ENCODE assay signal across 1 cellular context in genomic region chr7:104328308-104328969, GRCh38.
TF ChIP-seq lines count a peak whose summit lies in the region.

LHFPL3 (plus strand) TSS chr7:104328603.

TF ChIP-seq in GM12878, 131 proteins besides CTCF, POLR2A, EP300 and RAD21 (continued from another document):
- TF ChIP-seq BCL3 (IDR thresholded peaks at IDR 0.05; ENCODE audit: borderline replicate concordance, insufficient read depth, low read depth, low read length, poor library complexity, severe bottlenecking) (no peak), SREBF2 (IDR thresholded peaks at IDR 0.05; ENCODE audit: low read length) (no peak), DPF2 (IDR thresholded peaks at IDR 0.05) (no peak), SIN3A (IDR thresholded peaks at IDR 0.05; ENCODE audit: low read depth, low read length) (no peak), ATF7 (IDR thresholded peaks at IDR 0.05; ENCODE audit: low read depth) (no peak), IRF4 (IDR thresholded peaks at IDR 0.05; ENCODE audit: low read depth, low read length) (no peak), NR2C2 (IDR thresholded peaks at IDR 0.05; ENCODE audit: borderline replicate concordance, control insufficient read depth, insufficient read length, low read depth) (no peak), ASH2L (IDR thresholded peaks at IDR 0.05; ENCODE audit: borderline replicate concordance, low read depth) (no peak), PKNOX1 (IDR thresholded peaks at IDR 0.05) (no peak), SP1 (IDR thresholded peaks at IDR 0.05; ENCODE audit: low read depth, low read length) (no peak), CBFB (IDR thresholded peaks at IDR 0.05; ENCODE audit: low read depth) (no peak), SMAD1 (IDR thresholded peaks at IDR 0.05; ENCODE audit: low read depth, partially characterized antibody) (no peak)
